ENCODE assay signal across 7 cellular contexts in the genomic region with DNA sequence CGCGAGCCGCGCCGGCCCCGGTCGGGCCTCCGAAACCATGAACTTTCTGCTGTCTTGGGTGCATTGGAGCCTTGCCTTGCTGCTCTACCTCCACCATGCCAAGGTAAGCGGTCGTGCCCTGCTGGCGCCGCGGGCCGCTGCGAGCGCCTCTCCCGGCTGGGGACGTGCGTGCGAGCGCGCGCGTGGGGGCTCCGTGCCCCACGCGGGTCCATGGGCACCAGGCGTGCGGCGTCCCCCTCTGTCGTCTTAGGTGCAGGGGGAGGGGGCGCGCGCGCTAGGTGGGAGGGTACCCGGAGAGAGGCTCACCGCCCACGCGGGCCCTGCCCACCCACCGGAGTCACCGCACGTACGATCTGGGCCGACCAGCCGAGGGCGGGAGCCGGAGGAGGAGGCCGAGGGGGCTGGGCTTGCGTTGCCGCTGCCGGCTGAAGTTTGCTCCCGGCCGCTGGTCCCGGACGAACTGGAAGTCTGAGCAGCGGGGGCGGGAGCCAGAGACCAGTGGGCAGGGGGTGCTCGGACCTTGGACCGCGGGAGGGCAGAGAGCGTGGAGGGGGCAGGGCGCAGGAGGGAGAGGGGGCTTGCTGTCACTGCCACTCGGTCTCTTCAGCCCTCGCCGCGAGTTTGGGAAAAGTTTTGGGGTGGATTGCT. TPM values are rescaled to one million over a fixed set of nuclear protein-coding genes. Genes with fewer than 3 reads are reported as not detected.
DNase-seq lines count a peak whose midpoint lies in the region; ATAC-seq, FAIRE-seq and TF ChIP-seq lines count a peak whose summit lies in the region.

No MANE protein-coding gene starts in this region.

- no peaks in the 10 kb centered on the region for H3K27me3 ChIP-seq in layer of hippocampus (ENCODE audit: control insufficient read depth, insufficient read depth, low read length)

- no peak for TF ChIP-seq POLR2A in GM12892 (IDR thresholded peaks at IDR 0.05; ENCODE audit: low read depth, low read length)

- H3K27ac ChIP-seq in layer of hippocampus (ENCODE audit: low read depth, low read length): peak overlapping the region; percentile 80

- FAIRE-seq in GM12892 (lab: Jason Lieb, UNC): no peak

- peaks cover 27% of the 10 kb centered on the region for H3K27me3 Mint-ChIP-seq in central memory CD8-positive, alpha-beta T cell

- DNase-seq in GM12892 (ENCODE audit: insufficient read length): peak; percentile 59
- peak; percentile 17 to 39 for DNase-seq in Kasumi-1 (lab: John Stamatoyannopoulos, UW)
- peak; percentile 21 to 36 for DNase-seq in central memory CD8-positive, alpha-beta T cell (ENCODE audit: low spot score in 2 of 2)
- DNase-seq in stimulated activated CD4-positive, alpha-beta T cell treated with anti-CD3 and anti-CD28 coated beads, Interleukin-1b, Interleukin-23, amount 100 ng/mL, for 48 hours: peak; percentile 73

- H3K4me3 Mint-ChIP-seq in central memory CD8-positive, alpha-beta T cell: peak overlapping the region; percentile 81

- no peak overlapping the region for H3K27ac Mint-ChIP-seq in central memory CD8-positive, alpha-beta T cell (ENCODE audit: low read depth)

- ATAC-seq in activated CD4-positive, CD25-positive, alpha-beta regulatory T cell treated with anti-CD3 and anti-CD28 coated beads, Interleukin-2, amount 50 U/mL, for 24 hours: peak; percentile 22 to 36
- ATAC-seq in central memory CD8-positive, alpha-beta T cell (replicated peaks; ENCODE audit: extremely low read depth, poor library complexity, severe bottlenecking): no peak
- ATAC-seq in HG03097 (IDR thresholded peaks at IDR 0.05; ENCODE audit: low FRiP score, unreplicated experiment): no peak

- H3K4me1 Mint-ChIP-seq in central memory CD8-positive, alpha-beta T cell: peaks cover 38% of the 10 kb centered on the region

- no peaks in the 10 kb centered on the region for H3K9me3 Mint-ChIP-seq in central memory CD8-positive, alpha-beta T cell

- H3K36me3 Mint-ChIP-seq in central memory CD8-positive, alpha-beta T cell (ENCODE audit: insufficient read depth): peaks cover 7% of the 10 kb centered on the region

RNA-seq across cellular contexts. Expression of a gene that starts 1.3 kb away (rescaled TPM):
- polyA plus RNA-seq in GM12892 (2012; ENCODE audit: missing spikeins): 66.3 TPM

Comparison
In these comparisons a context has a peak if more than half of its experiments do, and no peak if none do; other contexts are left out.
1. ATAC-seq: peak in activated CD4-positive, CD25-positive, alpha-beta regulatory T cell treated with anti-CD3 and anti-CD28 coated beads, Interleukin-2, amount 50 U/mL, for 24 hours (2 of 2); none in central memory CD8-positive, alpha-beta T cell (single experiment) and HG03097 (single experiment).
2. Peak in every context shown above with its lines, with median percentiles within 50 percentile points of each other: DNase-seq.